ENCODE assay signal across 16 cellular contexts in genomic region chr19:2132731-2133490, GRCh38.
"Had no signal": no experiment of that assay in that cellular context is flagged by ENCODE, and none has a peak within 500 bp of the region (broad histone marks: within the 10 kb centered on the region; RNA-seq: fewer than 3 reads in every experiment).

No MANE protein-coding gene starts in this region.

- H3K27ac Mint-ChIP-seq: activated CD8-positive, alpha-beta T cell treated with anti-CD3 and anti-CD28 coated beads for 36 hours; activated naive CD4-positive, alpha-beta T cell treated with anti-CD3 and anti-CD28 coated beads for 36 hours; dendritic cell treated with granulocyte-macrophage colony-stimulating factor and Interleukin-4, amounts not matched to agents 40 ng/mL and 50 ng/mL, for 4 days; mesothelial cell of epicardium had no signal

- DNase-seq: activated CD4-positive, alpha-beta T cell treated with anti-CD3 and anti-CD28 coated beads for 4 hours; activated CD8-positive, alpha-beta memory T cell treated with anti-CD3 and anti-CD28 coated beads, Interleukin-2, amount 50 U/mL, for 48 hours; activated CD8-positive, alpha-beta T cell treated with anti-CD3 and anti-CD28 coated beads for 36 hours; activated naive CD4-positive, alpha-beta T cell treated with anti-CD3 and anti-CD28 coated beads for 36 hours; erythroblast; left lung; retina; stimulated activated CD4-positive, alpha-beta T cell treated with anti-CD3 and anti-CD28 coated beads, Interleukin-2, amount 100 ng/mL, for 24 hours; stimulated activated naive CD8-positive, alpha-beta T cell treated with anti-CD3 and anti-CD28 coated beads, Interleukin-15, Interleukin-2, amounts not matched to agents 100 U/mL and 50 U/mL, for 24 hours; T-helper 1 cell; WERI-Rb-1 had no signal

- H3K27me3 Mint-ChIP-seq: activated CD8-positive, alpha-beta T cell treated with anti-CD3 and anti-CD28 coated beads for 36 hours; dendritic cell treated with granulocyte-macrophage colony-stimulating factor and Interleukin-4, amounts not matched to agents 40 ng/mL and 50 ng/mL, for 4 days had no signal

- H3K4me1 Mint-ChIP-seq: mesothelial cell of epicardium had no signal

- H2AFZ ChIP-seq: parathyroid adenoma had no signal

- H3K9me3 ChIP-seq: left lung had no signal

- FAIRE-seq: urothelium cell line had no signal

- H3K4me3 Mint-ChIP-seq: activated CD8-positive, alpha-beta T cell treated with anti-CD3 and anti-CD28 coated beads for 36 hours; activated naive CD4-positive, alpha-beta T cell treated with anti-CD3 and anti-CD28 coated beads for 36 hours; dendritic cell treated with granulocyte-macrophage colony-stimulating factor and Interleukin-4, amounts not matched to agents 40 ng/mL and 50 ng/mL, for 4 days; mesothelial cell of epicardium had no signal

- H3K4me3 ChIP-seq: left lung, SK-N-MC had no signal

- ATAC-seq: activated CD8-positive, alpha-beta T cell treated with anti-CD3 and anti-CD28 coated beads for 36 hours; left lung; stimulated activated naive CD8-positive, alpha-beta T cell treated with anti-CD3 and anti-CD28 coated beads, Interleukin-15, Interleukin-2, amounts not matched to agents 100 U/mL and 50 U/mL, for 24 hours had no signal

- H3K4me1 ChIP-seq: left lung, parathyroid adenoma had no signal

- H3K9ac ChIP-seq: parathyroid adenoma had no signal

- H3K27me3 ChIP-seq: left lung had no signal

- H3K27ac ChIP-seq: left lung, parathyroid adenoma, SK-N-MC, WERI-Rb-1 had no signal

- H3K9me3 Mint-ChIP-seq: activated CD8-positive, alpha-beta T cell treated with anti-CD3 and anti-CD28 coated beads for 36 hours; activated naive CD4-positive, alpha-beta T cell treated with anti-CD3 and anti-CD28 coated beads for 36 hours; dendritic cell treated with granulocyte-macrophage colony-stimulating factor and Interleukin-4, amounts not matched to agents 40 ng/mL and 50 ng/mL, for 4 days; mesothelial cell of epicardium had no signal
